14 cellular contexts compared by ENCODE assay signal in the genomic region with DNA sequence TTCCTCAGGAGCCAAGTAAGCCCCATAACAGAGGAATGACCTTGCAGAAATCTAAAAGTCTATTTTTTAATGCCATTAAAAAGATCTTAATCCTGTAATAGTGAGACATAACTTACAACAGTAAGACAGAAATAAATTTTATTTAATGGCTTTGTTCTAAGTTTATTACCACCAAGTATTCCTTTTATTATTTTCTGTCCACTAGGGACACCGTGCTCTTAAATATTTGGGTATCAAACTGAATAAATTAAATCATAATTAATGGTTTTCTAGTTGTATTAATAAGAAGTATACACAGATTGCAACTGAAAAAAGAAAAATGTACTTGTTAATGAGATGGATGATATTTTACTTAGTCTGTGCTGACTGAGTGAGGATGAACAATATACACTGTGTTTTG. TPM values are rescaled to one million over a fixed set of nuclear protein-coding genes. Genes with fewer than 3 reads are reported as not detected.
DNase-seq lines count a peak whose midpoint lies in the region; ATAC-seq and TF ChIP-seq lines count a peak whose summit lies in the region.
"Had no signal": no experiment of that assay in that cellular context is flagged by ENCODE, and none has a peak within 500 bp of the region (broad histone marks: within the 10 kb centered on the region; RNA-seq: fewer than 3 reads in every experiment).

No MANE protein-coding gene starts in this region.

- no peak overlapping the region for H3K27ac Mint-ChIP-seq in neural progenitor cell

- H2AFZ ChIP-seq in Loucy (ENCODE audit: low read length) = no peak overlapping the region
- H2AFZ ChIP-seq in neural progenitor cell (replicated peaks) = no peak overlapping the region

- H3K4me1 ChIP-seq in DOHH2 (ENCODE audit: control insufficient read depth, low read length) (peaks cover 27% of the 10 kb centered on the region), Loucy (ENCODE audit: insufficient read depth, low read length, poor library complexity, severe bottlenecking) (peaks cover 58% of the 10 kb centered on the region), neural progenitor cell (peaks cover 32% of the 10 kb centered on the region)

- no peaks in the 10 kb centered on the region for H3K9me3 ChIP-seq in DOHH2 (ENCODE audit: control insufficient read depth, insufficient read depth, low read length)
- no peaks in the 10 kb centered on the region for H3K9me3 ChIP-seq in Loucy (ENCODE audit: insufficient read depth, low read depth, low read length)
- H3K9me3 ChIP-seq in neural progenitor cell (ENCODE audit: low read depth) = no peaks in the 10 kb centered on the region

- H3K4me3 Mint-ChIP-seq in neural progenitor cell = no peak overlapping the region

- H3K36me3 ChIP-seq in DOHH2 (ENCODE audit: control insufficient read depth, low read length) (no peaks in the 10 kb centered on the region), Loucy (ENCODE audit: insufficient read depth, low read length) (no peaks in the 10 kb centered on the region), neural progenitor cell (no peaks in the 10 kb centered on the region)

- H3K79me2 ChIP-seq in DOHH2 (ENCODE audit: control insufficient read depth, low read length) (peaks cover 20% of the 10 kb centered on the region), Loucy (ENCODE audit: insufficient read depth, low read length) (peaks cover 36% of the 10 kb centered on the region), neural progenitor cell (ENCODE audit: low read depth) (peaks cover 17% of the 10 kb centered on the region)

- H3F3A ChIP-seq in DOHH2 (ENCODE audit: control insufficient read depth, insufficient read depth) (peaks cover 5% of the 10 kb centered on the region; the same call in 1 of the 2 replicates), Loucy (ENCODE audit: low read depth) (peaks cover 30% of the 10 kb centered on the region; the same call in 1 of the 2 replicates), neural progenitor cell (ENCODE audit: low read depth) (peaks cover 47% of the 10 kb centered on the region)

- DNase-seq in choroid plexus epithelial cell (ENCODE audit: low read depth) = peak; percentile 29
- no peak for DNase-seq in neural progenitor cell (ENCODE audit: low spot score)
- DNase-seq in hippocampal formation (lab: John Stamatoyannopoulos, UW) = no peak
- DNase-seq in GDM1 (lab: John Stamatoyannopoulos, UW) = no peak
- DNase-seq in GM19240 (ENCODE audit: insufficient read length, low spot score) = no peak
- DNase-seq: activated CD4-positive, alpha-beta T cell treated with anti-CD3 and anti-CD28 coated beads for 1 hour; DMS53; KG1; NCI-H446; stimulated activated naive CD4-positive, alpha-beta T cell had no signal

- H4K20me1 ChIP-seq in DOHH2 (ENCODE audit: control insufficient read depth, insufficient read depth, low read depth, low read length) = no peaks in the 10 kb centered on the region
- H4K20me1 ChIP-seq in Loucy (ENCODE audit: insufficient read depth, low read length, poor library complexity, severe bottlenecking) = peaks cover 15% of the 10 kb centered on the region
- H4K20me1 ChIP-seq in neural progenitor cell (ENCODE audit: low read depth) = no peaks in the 10 kb centered on the region

- H3K9ac ChIP-seq in Loucy (ENCODE audit: low read depth, low read length, poor library complexity, severe bottlenecking) = peak overlapping the region; percentile 90
- no peak overlapping the region for H3K9ac ChIP-seq in neural progenitor cell

- H3K9me3 Mint-ChIP-seq in neural progenitor cell = no peaks in the 10 kb centered on the region

- H3K27me3 ChIP-seq in DOHH2 (ENCODE audit: control insufficient read depth, low read length) (peaks cover 3% of the 10 kb centered on the region), Loucy (ENCODE audit: insufficient read depth, low read length, poor library complexity, severe bottlenecking) (no peaks in the 10 kb centered on the region), neural progenitor cell (no peaks in the 10 kb centered on the region)

- peaks cover 7% of the 10 kb centered on the region for H3K27me3 Mint-ChIP-seq in neural progenitor cell (ENCODE audit: insufficient read depth, low read depth)

- no peaks in the 10 kb centered on the region for H3K36me3 Mint-ChIP-seq in neural progenitor cell

- TF ChIP-seq CTCF in DOHH2 (IDR thresholded peaks at IDR 0.05; ENCODE audit: low read depth, low read length, poor library complexity, severe bottlenecking) (no peak), Loucy (conservative IDR thresholded peaks at IDR 0.05; ENCODE audit: low read length) (peak; percentile 39), choroid plexus epithelial cell (conservative IDR thresholded peaks at IDR 0.05; ENCODE audit: low read depth, low read length) (peak; percentile 42), neural progenitor cell (IDR thresholded peaks at IDR 0.05) (peak; percentile 10)

- peak overlapping the region; percentile 86 for H3K4me2 ChIP-seq in DOHH2 (ENCODE audit: low read length)
- H3K4me2 ChIP-seq in Loucy (ENCODE audit: low read depth, low read length, poor library complexity, severe bottlenecking) = peak overlapping the region; percentile 96
- peak overlapping the region; percentile 78 for H3K4me2 ChIP-seq in neural progenitor cell

- H3K9me2 ChIP-seq in DOHH2 (replicated peaks; ENCODE audit: control insufficient read depth, low read length) (no peaks in the 10 kb centered on the region), Loucy (replicated peaks; ENCODE audit: low read depth, low read length) (no peaks in the 10 kb centered on the region)

- H3K27ac ChIP-seq in DOHH2 (ENCODE audit: low read depth, low read length) (no peak overlapping the region), neural progenitor cell (no peak overlapping the region)

- ATAC-seq in HG02852 (IDR thresholded peaks at IDR 0.05; ENCODE audit: unreplicated experiment) = no peak

- H3K4me1 Mint-ChIP-seq in neural progenitor cell = peaks cover 25% of the 10 kb centered on the region

- H3K4me3 ChIP-seq in DOHH2 (ENCODE audit: low read length) = peak overlapping the region; percentile 87; the same call in 1 of the 2 replicates
- peak overlapping the region; percentile 82 for H3K4me3 ChIP-seq in Loucy (ENCODE audit: low read length, poor library complexity, severe bottlenecking)
- H3K4me3 ChIP-seq in choroid plexus epithelial cell (ENCODE audit: low read depth, low read length) = no peak overlapping the region
- H3K4me3 ChIP-seq in neural progenitor cell = peak overlapping the region; percentile 27
- H3K4me3 ChIP-seq: lung had no signal

RNA-seq across cellular contexts. Expression of gene B4GALT6, which starts 3.1 kb away (rescaled TPM):
- total RNA-seq in neural progenitor cell (ENCODE audit: low replicate concordance) = 11.2 and 16.3 TPM in 2 replicates
